In the genomic region with DNA sequence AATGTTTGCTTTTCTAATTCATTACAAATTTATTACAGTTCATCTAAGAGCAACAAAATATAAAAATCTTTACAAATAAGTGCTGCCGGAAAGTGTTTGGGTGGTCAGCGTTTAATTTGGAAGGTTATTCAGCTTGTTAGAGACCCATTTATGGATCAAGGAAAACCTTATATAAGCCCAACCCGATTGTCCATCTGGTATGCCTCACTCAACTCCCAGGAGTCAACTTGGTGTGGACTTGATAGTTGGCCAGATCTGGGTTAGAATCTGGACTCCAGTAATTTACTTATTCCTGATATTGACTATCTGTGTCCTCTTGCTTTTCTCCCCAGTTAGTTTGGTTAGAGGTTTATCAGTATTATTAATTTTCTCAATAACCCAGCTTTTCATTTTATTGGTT, we compare ENCODE assay signal across 28 cellular contexts.
DNase-seq lines count a peak whose midpoint lies in the region; ATAC-seq and TF ChIP-seq lines count a peak whose summit lies in the region.
"Had no signal": no experiment of that assay in that cellular context is flagged by ENCODE, and none has a peak within 500 bp of the region (broad histone marks: within the 10 kb centered on the region; RNA-seq: fewer than 3 reads in every experiment).

No MANE protein-coding gene starts in this region.

- TF ChIP-seq POLR2A in erythroblast (IDR thresholded peaks at IDR 0.05; ENCODE audit: low read length), result no peak

- no peaks in the 10 kb centered on the region for H3K27me3 ChIP-seq in left ventricle myocardium inferior (ENCODE audit: low read depth)
- no peaks in the 10 kb centered on the region for H3K27me3 ChIP-seq in right atrium auricular region
- H3K27me3 ChIP-seq in left lung, result no peaks in the 10 kb centered on the region
- H3K27me3 ChIP-seq: brain microvascular endothelial cell, thyroid gland, vagina had no signal

- H3K9me3 ChIP-seq in left ventricle myocardium inferior (replicated peaks), result no peaks in the 10 kb centered on the region
- no peaks in the 10 kb centered on the region for H3K9me3 ChIP-seq in right atrium auricular region
- no peaks in the 10 kb centered on the region for H3K9me3 ChIP-seq in left lung
- H3K9me3 ChIP-seq: lower lobe of right lung, SJSA1, thyroid gland, vagina had no signal

- H3K4me3 ChIP-seq in left ventricle myocardium inferior (peak overlapping the region; percentile 27), right atrium auricular region (no peak overlapping the region), coronary artery (peak overlapping the region; percentile 30), left lung (no peak overlapping the region)
- H3K4me3 ChIP-seq: A549, lower lobe of right lung, SJSA1, thyroid gland, vagina had no signal

- intact Hi-C loops in left ventricle myocardium inferior (cut with micrococcal nuclease), result no loop called here
- intact Hi-C loops in left lung (cut with DNase I), result no loop called here
- intact Hi-C loops in posterior cingulate gyrus (cut with DNase I), result no loop called here

- H3K36me3 ChIP-seq in left ventricle myocardium inferior (no peaks in the 10 kb centered on the region), right atrium auricular region (no peaks in the 10 kb centered on the region), left lung (no peaks in the 10 kb centered on the region)
- H3K36me3 ChIP-seq: brain microvascular endothelial cell, lower lobe of right lung, SJSA1, thyroid gland, vagina had no signal

- TF ChIP-seq CTCF in left ventricle myocardium inferior (IDR thresholded peaks at IDR 0.05; ENCODE audit: borderline replicate concordance) (no peak), right atrium auricular region (IDR thresholded peaks at IDR 0.05) (no peak), coronary artery (IDR thresholded peaks at IDR 0.05) (no peak), left lung (IDR thresholded peaks at IDR 0.05) (no peak), GM13976 (IDR thresholded peaks at IDR 0.05; ENCODE audit: borderline replicate concordance, control extremely low read depth, extremely low read depth, insufficient read depth, missing control alignments) (no peak)

- H3K27ac ChIP-seq in left ventricle myocardium inferior (replicated peaks) (peak overlapping the region; percentile 48), right atrium auricular region (no peak overlapping the region), coronary artery (no peak overlapping the region), left lung (no peak overlapping the region)
- H3K27ac ChIP-seq: brain microvascular endothelial cell, lower lobe of right lung, parathyroid adenoma, SJSA1, thyroid gland, vagina had no signal

- in situ Hi-C loops in GM13976 (cut with MboI; ENCODE audit: low sequenced_read_pairs, unreplicated experiment), result no loop called here

- DNase-seq in left ventricle myocardium inferior (no peak), right atrium auricular region (ENCODE audit: low spot score) (no peak), coronary artery (ENCODE audit: low spot score) (peak; percentile 5), left lung (no peak), GM19240 (ENCODE audit: insufficient read length, low spot score) (no peak), erythroblast (lab: John Stamatoyannopoulos, UW) (no peak), posterior cingulate gyrus (no peak), GM13976 (ENCODE audit: low spot score) (no peak)
- DNase-seq: activated CD4-positive, alpha-beta T cell treated with anti-CD3 and anti-CD28 coated beads for 48 hours; activated CD8-positive, alpha-beta memory T cell treated with anti-CD3 and anti-CD28 coated beads for 24 hours; activated naive CD4-positive, alpha-beta T cell treated with anti-CD3 and anti-CD28 coated beads, Interleukin-2, amount 50 U/mL, for 16 hours; activated T-cell treated with anti-CD3 and anti-CD28 coated beads for 4 hours; amniotic stem cell; brain microvascular endothelial cell; CD4-positive, alpha-beta memory T cell; DMS153; kidney glomerular epithelial cell; lower lobe of right lung; NCI-H2107; NCI-H774; right cardiac atrium; stimulated activated CD4-positive, alpha-beta T cell treated with anti-CD3 and anti-CD28 coated beads, Interleukin-2, amount 100 ng/mL, for 48 hours; stimulated activated naive CD8-positive, alpha-beta T cell treated with anti-CD3 and anti-CD28 coated beads, Interleukin-15, amount 100 ng/mL, for 72 hours; thyroid gland had no signal

- peak; percentile 14 for ATAC-seq in left lung
- ATAC-seq: A549; lower lobe of right lung; stimulated activated naive CD8-positive, alpha-beta T cell treated with anti-CD3 and anti-CD28 coated beads, Interleukin-15, amount 100 ng/mL, for 72 hours had no signal

- H3K4me1 ChIP-seq in left ventricle myocardium inferior, result peaks cover 23% of the 10 kb centered on the region
- H3K4me1 ChIP-seq in right atrium auricular region, result peaks cover 0 to 13% of the 10 kb centered on the region in 2 donors
- no peaks in the 10 kb centered on the region for H3K4me1 ChIP-seq in left lung
- H3K4me1 ChIP-seq: lower lobe of right lung, SJSA1, thyroid gland had no signal

Comparison
In these comparisons a context has a peak if more than half of its experiments do, and no peak if none do; other contexts are left out.
1. H3K4me3 ChIP-seq: peak in left ventricle myocardium inferior (single experiment) and coronary artery (single experiment); none in right atrium auricular region (0 of 2) and left lung (0 of 2).